ENCODE assay signal across 1 cellular context in genomic region chr9:107577140-107577776, GRCh38.
TF ChIP-seq lines count a peak whose summit lies in the region.

No MANE protein-coding gene starts in this region.

TF ChIP-seq in HepG2, 621 proteins besides CTCF, POLR2A, EP300 and RAD21 (continued from another document):
- TF ChIP-seq SP1 (IDR thresholded peaks at IDR 0.05) (no peak), SP1 (CRISPR knock-in tag; IDR thresholded peaks at IDR 0.05) (no peak), ZNF670 (CRISPR knock-in tag; IDR thresholded peaks at IDR 0.05; ENCODE audit: borderline replicate concordance) (no peak), ZNF773 (CRISPR knock-in tag; IDR thresholded peaks at IDR 0.05; ENCODE audit: borderline replicate concordance) (no peak), ZNF329 (CRISPR knock-in tag; IDR thresholded peaks at IDR 0.05; ENCODE audit: low read depth) (no peak)
TF ChIP-seq in HepG2: peak in this region for 0.
